1 cellular context compared by ENCODE assay signal in the genomic region with DNA sequence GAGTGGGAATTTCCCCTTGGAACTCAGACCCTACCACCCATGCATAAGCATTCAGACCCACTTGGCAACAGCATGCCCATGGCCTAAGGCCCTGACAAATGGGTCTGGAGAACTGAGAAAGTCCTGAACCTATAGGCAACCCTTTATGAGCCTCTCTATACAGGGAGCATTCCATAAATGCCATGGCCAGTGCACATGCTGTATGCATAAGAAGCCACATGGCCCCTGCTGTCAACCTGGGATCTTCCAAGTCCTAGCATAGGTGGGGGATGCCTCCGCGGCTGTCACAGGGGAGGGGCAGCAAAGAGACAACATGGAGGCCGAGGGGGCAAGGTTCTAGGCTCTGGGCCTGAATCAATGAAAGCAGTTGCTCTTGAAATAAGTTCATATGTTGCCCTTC.
TF ChIP-seq lines count a peak whose summit lies in the region.

No MANE protein-coding gene starts in this region.

TF ChIP-seq in HepG2, 621 proteins besides CTCF, POLR2A, EP300 and RAD21:
- TF ChIP-seq, protein P1, sequence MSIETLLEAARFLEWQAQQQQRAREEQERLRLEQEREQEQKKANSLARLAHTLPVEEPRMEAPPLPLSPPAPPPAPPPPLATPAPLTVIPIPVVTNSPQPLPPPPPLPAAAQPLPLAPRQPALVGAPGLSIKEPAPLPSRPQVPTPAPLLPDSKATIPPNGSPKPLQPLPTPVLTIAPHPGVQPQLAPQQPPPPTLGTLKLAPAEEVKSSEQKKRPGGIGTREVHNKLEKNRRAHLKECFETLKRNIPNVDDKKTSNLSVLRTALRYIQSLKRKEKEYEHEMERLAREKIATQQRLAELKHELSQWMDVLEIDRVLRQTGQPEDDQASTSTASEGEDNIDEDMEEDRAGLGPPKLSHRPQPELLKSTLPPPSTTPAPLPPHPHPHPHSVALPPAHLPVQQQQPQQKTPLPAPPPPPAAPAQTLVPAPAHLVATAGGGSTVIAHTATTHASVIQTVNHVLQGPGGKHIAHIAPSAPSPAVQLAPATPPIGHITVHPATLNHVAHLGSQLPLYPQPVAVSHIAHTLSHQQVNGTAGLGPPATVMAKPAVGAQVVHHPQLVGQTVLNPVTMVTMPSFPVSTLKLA (IDR thresholded peaks at IDR 0.05), result 0 out of 2 replicates have a peak, but pooled peaks have one; percentile 7
- no peak for TF ChIP-seq TGIF2 (CRISPR knock-in tag; IDR thresholded peaks at IDR 0.05)
